Comparison of ENCODE assay signal across 22 cellular contexts in genomic region chr2:142883526-142883925, GRCh38. TPM values are rescaled to one million over a fixed set of nuclear protein-coding genes. Genes with fewer than 3 reads are reported as not detected.
"Had no signal": no experiment of that assay in that cellular context is flagged by ENCODE, and none has a peak within 500 bp of the region (broad histone marks: within the 10 kb centered on the region; RNA-seq: fewer than 3 reads in every experiment).

No MANE protein-coding gene starts in this region.

- H3K27me3 Mint-ChIP-seq: activated naive CD8-positive, alpha-beta T cell treated with anti-CD3 and anti-CD28 coated beads for 36 hours; progenitor cell of endocrine pancreas; stimulated activated naive CD8-positive, alpha-beta T cell treated with anti-CD3 and anti-CD28 coated beads, Interleukin-15, amount 100 ng/mL, for 72 hours had no signal

- H3K27me3 ChIP-seq: dorsolateral prefrontal cortex, foreskin keratinocyte, right atrium auricular region, suprapubic skin, transverse colon, vagina had no signal

- H3K4me3 Mint-ChIP-seq: activated naive CD8-positive, alpha-beta T cell treated with anti-CD3 and anti-CD28 coated beads for 36 hours; endodermal cell; neural crest cell; stimulated activated naive CD8-positive, alpha-beta T cell treated with anti-CD3 and anti-CD28 coated beads, Interleukin-15, amount 100 ng/mL, for 72 hours had no signal

- H3K4me1 ChIP-seq: right atrium auricular region, suprapubic skin, transverse colon, vagina had no signal

- H3K27ac ChIP-seq: dorsolateral prefrontal cortex, epithelial cell of prostate, foreskin keratinocyte, right atrium auricular region, suprapubic skin, transverse colon, vagina, WERI-Rb-1 had no signal

- H3K4me3 ChIP-seq: dorsolateral prefrontal cortex, right atrium auricular region, suprapubic skin, transverse colon, vagina had no signal

- ATAC-seq: foreskin keratinocyte; left lobe of liver; stimulated activated naive CD8-positive, alpha-beta T cell treated with anti-CD3 and anti-CD28 coated beads, Interleukin-15, amount 100 ng/mL, for 72 hours had no signal

- H3K9me3 ChIP-seq: right atrium auricular region, suprapubic skin, transverse colon, vagina had no signal

- H3K36me3 ChIP-seq: right atrium auricular region, suprapubic skin, transverse colon, vagina, WERI-Rb-1 had no signal

- H3K4me1 Mint-ChIP-seq: activated naive CD8-positive, alpha-beta T cell treated with anti-CD3 and anti-CD28 coated beads for 36 hours; endodermal cell; neural crest cell; stimulated activated naive CD8-positive, alpha-beta T cell treated with anti-CD3 and anti-CD28 coated beads, Interleukin-15, amount 100 ng/mL, for 72 hours had no signal

- DNase-seq: activated CD4-positive, alpha-beta T cell treated with anti-CD3 and anti-CD28 coated beads for 1 hour; activated CD4-positive, alpha-beta T cell treated with anti-CD3 and anti-CD28 coated beads, Interleukin-2, amount 50 U/mL, for 48 hours; activated naive CD8-positive, alpha-beta T cell treated with anti-CD3 and anti-CD28 coated beads for 36 hours; activated T-cell treated with anti-CD3 and anti-CD28 coated beads for 4 hours; amniotic stem cell; dorsolateral prefrontal cortex; endodermal cell; foreskin keratinocyte; midbrain; stimulated activated CD4-positive, alpha-beta T cell treated with anti-CD3 and anti-CD28 coated beads, Interleukin-2, amount 100 ng/mL, for 24 hours; stimulated activated naive CD8-positive, alpha-beta T cell treated with anti-CD3 and anti-CD28 coated beads, Interleukin-15, amount 100 ng/mL, for 72 hours; transverse colon; WERI-Rb-1 had no signal

- H3K36me3 Mint-ChIP-seq: activated naive CD8-positive, alpha-beta T cell treated with anti-CD3 and anti-CD28 coated beads for 36 hours had no signal

- H3K27ac Mint-ChIP-seq: activated naive CD8-positive, alpha-beta T cell treated with anti-CD3 and anti-CD28 coated beads for 36 hours; endodermal cell; progenitor cell of endocrine pancreas had no signal

RNA-seq across cellular contexts. Expression of gene KYNU, which starts 6.1 kb away (rescaled TPM):
- total RNA-seq: lung microvascular endothelial cell; progenitor cell of endocrine pancreas; T-helper 2 cell treated with Interferon-gamma antibody and Interleukin-4, amounts not matched to agents 100 ng/mL and 5 ng/mL, for 36 hours had no signal
